In the genomic region with DNA sequence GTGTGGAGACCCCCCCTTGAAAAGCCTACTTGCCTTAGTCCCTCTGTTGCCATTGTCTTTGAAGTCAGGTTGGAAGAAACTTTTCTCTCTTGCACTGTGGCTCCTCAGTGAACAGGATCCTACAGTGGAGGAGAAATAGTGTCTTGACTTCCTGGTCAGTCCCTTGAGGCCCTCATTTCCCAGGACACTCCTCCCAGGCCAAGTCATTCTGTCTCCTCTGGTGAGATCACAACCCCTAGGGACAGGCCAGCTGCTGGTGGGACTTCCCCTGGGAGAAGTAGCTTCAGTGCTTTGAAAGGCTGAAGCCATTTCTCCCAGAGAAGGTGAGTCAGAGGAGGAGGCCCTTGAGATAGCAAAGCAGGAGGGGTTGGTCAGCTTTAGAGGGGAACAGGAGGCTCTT, we compare ENCODE assay signal across 15 cellular contexts. TPM values are rescaled to one million over a fixed set of nuclear protein-coding genes. Genes with fewer than 3 reads are reported as not detected.
DNase-seq lines count a peak whose midpoint lies in the region; ATAC-seq, FAIRE-seq and TF ChIP-seq lines count a peak whose summit lies in the region.
"Had no signal": no experiment of that assay in that cellular context is flagged by ENCODE, and none has a peak within 500 bp of the region (broad histone marks: within the 10 kb centered on the region; RNA-seq: fewer than 3 reads in every experiment).

No MANE protein-coding gene starts in this region.

- CTCF ChIA-PET in HepG2 (lab: Yijun Ruan, JAX; ENCODE audit: low intra/inter-chr PET ratio, low total read pairs), result no interaction called here

- H3K27me3 ChIP-seq in HepG2 (ENCODE audit: control insufficient read depth in 1 of 2, insufficient read depth in 2 of 2, low read length in 2 of 2), result no peaks in the 10 kb centered on the region
- H3K27me3 ChIP-seq: spleen had no signal

- intact Hi-C loops in HepG2 (cut with micrococcal nuclease; ENCODE audit: unreplicated experiment), result no loop called here

- H3K9me3 Mint-ChIP-seq in T-helper 2 cell treated with Interferon-gamma antibody and Interleukin-4, amounts not matched to agents 5 μg/mL and 100 μg/mL, for 36 hours, result no peaks in the 10 kb centered on the region

- H3K36me3 ChIP-seq in HepG2 (replicated peaks in 1 of 2; ENCODE audit: control insufficient read depth in 1 of 2, insufficient read depth in 2 of 2, low read length in 2 of 2), result no peaks in the 10 kb centered on the region
- H3K36me3 ChIP-seq: spleen had no signal

- no peak for TF ChIP-seq RAD21 in HepG2 (CRISPR knock-in tag; IDR thresholded peaks at IDR 0.05)

- H3K4me1 Mint-ChIP-seq in T-helper 2 cell treated with Interferon-gamma antibody and Interleukin-4, amounts not matched to agents 5 μg/mL and 100 μg/mL, for 36 hours (ENCODE audit: low read depth), result no peaks in the 10 kb centered on the region

- in situ Hi-C loops in HepG2 (cut with HindIII; ENCODE audit: extremely low pct_ligation_motif_present, low pct_unique_long_range_greater_than_20kb), result no loop called here

- TF ChIP-seq POLR2A in HepG2 (IDR thresholded peaks at IDR 0.05; ENCODE audit: insufficient read depth in 1 of 2, low read depth in 2 of 2, low read length in 2 of 2), result no peak

- no peak overlapping the region for H3K4me3 Mint-ChIP-seq in T-helper 2 cell treated with Interferon-gamma antibody and Interleukin-4, amounts not matched to agents 5 μg/mL and 100 μg/mL, for 36 hours

- H3K27ac ChIP-seq in HepG2 (ENCODE audit: extremely low read length, insufficient read depth, low read length), result no peak overlapping the region
- H3K27ac ChIP-seq: spleen had no signal

- FAIRE-seq in HepG2 (lab: Jason Lieb, UNC), result no peak
- FAIRE-seq: endothelial cell of umbilical vein had no signal

- no peak overlapping the region for H2AFZ ChIP-seq in HepG2 (ENCODE audit: low read length)

- no peak overlapping the region for H3K4me3 ChIP-seq in HepG2 (replicated peaks in 1 of 3; ENCODE audit: insufficient read depth in 1 of 3, low read depth in 2 of 3, low read length in 3 of 3)
- H3K4me3 ChIP-seq: spleen had no signal

- DNase-seq in ELR (ENCODE audit: low read depth) (peak; percentile 56), T1000 (lab: John Stamatoyannopoulos, UW) (peak; percentile 26), COLO829 (ENCODE audit: low spot score) (no peak), NCI-H82 treated with DMSO at 0.1 percent for 48 hours (lab: John Stamatoyannopoulos, UW; ENCODE audit: unreplicated experiment) (no peak), HepG2 (ENCODE audit: low spot score) (no peak)
- no peak for DNase-seq in T-helper 2 cell treated with Interferon-gamma antibody and Interleukin-4, amounts not matched to agents 5 μg/mL and 100 μg/mL, for 36 hours (ENCODE audit: low spot score)
- DNase-seq: AML-193, NCI-H226, spleen, T-helper 2 cell had no signal

- POLR2A ChIA-PET in HepG2 (lab: Yijun Ruan, JAX), result no interaction called here

- H3K36me3 Mint-ChIP-seq in T-helper 2 cell treated with Interferon-gamma antibody and Interleukin-4, amounts not matched to agents 5 μg/mL and 100 μg/mL, for 36 hours (ENCODE audit: low read depth), result no peaks in the 10 kb centered on the region

- H3K4me2 ChIP-seq in HepG2 (ENCODE audit: low read depth, low read length), result no peak overlapping the region

- no peak overlapping the region for H3K9ac ChIP-seq in HepG2 (ENCODE audit: insufficient read depth, low read depth, low read length)

- H3K9me3 ChIP-seq in HepG2 (ENCODE audit: low read length), result no peaks in the 10 kb centered on the region
- H3K9me3 ChIP-seq: spleen had no signal

- no TSS peak for BruUV-seq in HepG2 (replicated peaks; lab: Mats Ljungman, UMichigan)

- no peaks in the 10 kb centered on the region for H4K20me1 ChIP-seq in HepG2 (ENCODE audit: insufficient read depth, low read length)

- H3K79me2 ChIP-seq in HepG2 (ENCODE audit: insufficient read depth, low read length), result no peaks in the 10 kb centered on the region

- H3K27me3 Mint-ChIP-seq in T-helper 2 cell treated with Interferon-gamma antibody and Interleukin-4, amounts not matched to agents 5 μg/mL and 100 μg/mL, for 36 hours (ENCODE audit: low read depth), result no peaks in the 10 kb centered on the region

- no peaks in the 10 kb centered on the region for H3K4me1 ChIP-seq in HepG2 (ENCODE audit: insufficient read depth, low read length)
- H3K4me1 ChIP-seq: spleen had no signal

- peak; percentile 85 for ATAC-seq in GM19438 (IDR thresholded peaks at IDR 0.05; ENCODE audit: low read depth, unreplicated experiment)
- peak; percentile 95 for ATAC-seq in HG02973 (IDR thresholded peaks at IDR 0.05; ENCODE audit: unreplicated experiment)
- no peak for ATAC-seq in HepG2

- TF ChIP-seq EP300 in HepG2 (IDR thresholded peaks at IDR 0.05; ENCODE audit: low read depth in 2 of 2, low read length in 2 of 2), result no peak
- TF ChIP-seq EP300 in HepG2 (CRISPR knock-in tag; IDR thresholded peaks at IDR 0.05; ENCODE audit: borderline replicate concordance), result no peak

- no peak for TF ChIP-seq CTCF in HepG2 (CRISPR knock-in tag; IDR thresholded peaks at IDR 0.05)

- H3K27ac Mint-ChIP-seq in T-helper 2 cell treated with Interferon-gamma antibody and Interleukin-4, amounts not matched to agents 5 μg/mL and 100 μg/mL, for 36 hours, result no peak overlapping the region

TF ChIP-seq in HepG2, 621 proteins besides CTCF, POLR2A, EP300 and RAD21 (continues in another document):
- TF ChIP-seq ZSCAN9 (CRISPR knock-in tag; IDR thresholded peaks at IDR 0.05; ENCODE audit: borderline replicate concordance) (no peak), GPN1 (CRISPR knock-in tag; IDR thresholded peaks at IDR 0.05; ENCODE audit: borderline replicate concordance) (no peak), ZSCAN29 (CRISPR knock-in tag; conservative IDR thresholded peaks at IDR 0.05) (no peak), HMG20B (CRISPR knock-in tag; conservative IDR thresholded peaks at IDR 0.05) (no peak)
- TF ChIP-seq, protein P1, sequence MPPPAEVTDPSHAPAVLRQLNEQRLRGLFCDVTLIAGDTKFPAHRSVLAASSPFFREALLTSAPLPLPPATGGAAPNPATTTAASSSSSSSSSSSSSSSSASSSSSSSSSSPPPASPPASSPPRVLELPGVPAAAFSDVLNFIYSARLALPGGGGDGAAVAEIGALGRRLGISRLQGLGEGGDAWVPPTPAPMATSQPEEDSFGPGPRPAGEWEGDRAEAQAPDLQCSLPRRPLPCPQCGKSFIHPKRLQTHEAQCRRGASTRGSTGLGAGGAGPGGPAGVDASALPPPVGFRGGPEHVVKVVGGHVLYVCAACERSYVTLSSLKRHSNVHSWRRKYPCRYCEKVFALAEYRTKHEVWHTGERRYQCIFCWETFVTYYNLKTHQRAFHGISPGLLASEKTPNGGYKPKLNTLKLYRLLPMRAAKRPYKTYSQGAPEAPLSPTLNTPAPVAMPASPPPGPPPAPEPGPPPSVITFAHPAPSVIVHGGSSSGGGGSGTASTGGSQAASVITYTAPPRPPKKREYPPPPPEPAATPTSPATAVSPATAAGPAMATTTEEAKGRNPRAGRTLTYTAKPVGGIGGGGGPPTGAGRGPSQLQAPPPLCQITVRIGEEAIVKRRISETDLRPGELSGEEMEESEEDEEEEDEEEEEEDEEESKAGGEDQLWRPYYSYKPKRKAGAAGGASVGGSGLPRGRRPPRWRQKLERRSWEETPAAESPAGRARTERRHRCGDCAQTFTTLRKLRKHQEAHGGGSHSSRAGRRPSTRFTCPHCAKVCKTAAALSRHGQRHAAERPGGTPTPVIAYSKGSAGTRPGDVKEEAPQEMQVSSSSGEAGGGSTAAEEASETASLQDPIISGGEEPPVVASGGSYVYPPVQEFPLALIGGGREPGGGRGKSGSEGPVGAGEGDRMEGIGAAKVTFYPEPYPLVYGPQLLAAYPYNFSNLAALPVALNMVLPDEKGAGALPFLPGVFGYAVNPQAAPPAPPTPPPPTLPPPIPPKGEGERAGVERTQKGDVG (CRISPR knock-in tag; IDR thresholded peaks at IDR 0.05; ENCODE audit: borderline replicate concordance), result no peak
- TF ChIP-seq, protein P2, sequence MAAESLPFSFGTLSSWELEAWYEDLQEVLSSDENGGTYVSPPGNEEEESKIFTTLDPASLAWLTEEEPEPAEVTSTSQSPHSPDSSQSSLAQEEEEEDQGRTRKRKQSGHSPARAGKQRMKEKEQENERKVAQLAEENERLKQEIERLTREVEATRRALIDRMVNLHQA (CRISPR knock-in tag; IDR thresholded peaks at IDR 0.05), result no peak

RNA-seq across cellular contexts. Expression of a gene that starts 10.1 kb away (rescaled TPM):
- total RNA-seq in HepG2 (2016; rRNA removed; fragmentation: Illumina TruSeq; extraction: Trizol), result not detected in 2 replicates
- not detected in 2 replicates for total RNA-seq in HepG2 (2016; cell fraction: cytosol; rRNA removed; fragmentation: Illumina TruSeq; extraction: Trizol; ENCODE audit: low read depth)
- total RNA-seq in HepG2 (2016; cell fraction: insoluble cytoplasmic fraction; rRNA removed; fragmentation: Illumina TruSeq; extraction: Trizol), result not detected in 2 replicates
- total RNA-seq in HepG2 (2016; cell fraction: membrane; rRNA removed; fragmentation: Illumina TruSeq; extraction: Trizol), result not detected in 2 replicates
- total RNA-seq in HepG2 (2016; cell fraction: nucleus; rRNA removed; fragmentation: Illumina TruSeq; extraction: Trizol), result not detected in 2 replicates
- not detected in 2 replicates for polyA plus RNA-seq in HepG2 (2011; rRNA removed)
- polyA plus RNA-seq in HepG2 (2011; cell fraction: cytosol; rRNA removed), result not detected in 2 replicates
- polyA plus RNA-seq in HepG2 (2011; cell fraction: nucleus; rRNA removed), result not detected in 2 replicates
- polyA plus RNA-seq in HepG2 (2012), result not detected in 2 replicates
- polyA plus RNA-seq in HepG2 (2016; cell fraction: cytosol; fragmentation: Illumina TruSeq; extraction: Trizol; ENCODE audit: low read depth), result not detected in 2 replicates
- not detected in 2 replicates for polyA plus RNA-seq in HepG2 (2016; cell fraction: insoluble cytoplasmic fraction; fragmentation: Illumina TruSeq; extraction: Trizol; ENCODE audit: low read depth)
- not detected in 2 replicates for polyA plus RNA-seq in HepG2 (2016; cell fraction: membrane; fragmentation: Illumina TruSeq; extraction: Trizol; ENCODE audit: low read depth)
- not detected in 2 replicates for polyA plus RNA-seq in HepG2 (2016; cell fraction: nucleus; fragmentation: Illumina TruSeq; extraction: Trizol; ENCODE audit: insufficient read depth, low read depth)
- polyA minus RNA-seq in HepG2 (2011; rRNA and poly(A)+ RNA removed; ENCODE audit: low replicate concordance), result not detected in 2 replicates
- not detected in 2 replicates for polyA minus RNA-seq in HepG2 (2011; cell fraction: cytosol; rRNA and poly(A)+ RNA removed)
- not detected in 2 replicates for polyA minus RNA-seq in HepG2 (2011; cell fraction: nucleus; rRNA and poly(A)+ RNA removed)
- total RNA-seq: endothelial cell of umbilical vein, H4, lung microvascular endothelial cell had no signal
- polyA plus RNA-seq: endothelial cell of umbilical vein had no signal

Comparison
In these comparisons a context has a peak if more than half of its experiments do, and no peak if none do; other contexts are left out.
1. DNase-seq: peak in ELR (single experiment) and T1000 (single experiment); none in COLO829 (single experiment), T-helper 2 cell treated with Interferon-gamma antibody and Interleukin-4, amounts not matched to agents 5 μg/mL and 100 μg/mL, for 36 hours (single experiment), NCI-H82 treated with DMSO at 0.1 percent for 48 hours (single experiment) and HepG2 (single experiment).